ENCODE assay signal across 8 cellular contexts in genomic region chr6:17410281-17410680, GRCh38.
"Had no signal": no experiment of that assay in that cellular context is flagged by ENCODE, and none has a peak within 500 bp of the region (broad histone marks: within the 10 kb centered on the region; RNA-seq: fewer than 3 reads in every experiment).

No MANE protein-coding gene starts in this region.

- ATAC-seq: HCT116 had no signal

- H3K27ac ChIP-seq: GM23248 had no signal

- H3K36me3 ChIP-seq: HAP-1 had no signal

- H2AFZ ChIP-seq: GM23248 had no signal

- H3K4me3 ChIP-seq: GM23248, HAP-1 had no signal

- DNase-seq: GM23248, GOT3, H7, IMR-90, KBM-7 had no signal

- FAIRE-seq: HTR-8/SVneo had no signal

- H3K9ac ChIP-seq: GM23248 had no signal
